In genomic region chr10:110169586-110169985, GRCh38 we compare ENCODE assay signal across 27 cellular contexts.
"Had no signal": no experiment of that assay in that cellular context is flagged by ENCODE, and none has a peak within 500 bp of the region (broad histone marks: within the 10 kb centered on the region; RNA-seq: fewer than 3 reads in every experiment).

No MANE protein-coding gene starts in this region.

- H3K4me3 ChIP-seq: ascending aorta, MG63, Peyer's patch had no signal

- H3K36me3 Mint-ChIP-seq: activated naive CD4-positive, alpha-beta T cell treated with anti-CD3 and anti-CD28 coated beads, Interleukin-2, amount 50 U/mL, for 72 hours; brain; WTC11 had no signal

- H3K27ac Mint-ChIP-seq: activated naive CD4-positive, alpha-beta T cell treated with anti-CD3 and anti-CD28 coated beads, Interleukin-2, amount 50 U/mL, for 72 hours; activated naive CD8-positive, alpha-beta T cell treated with anti-CD3 and anti-CD28 coated beads, Interleukin-2, amount 50 U/mL, for 24 hours; activated T-cell treated with anti-CD3 and anti-CD28 coated beads, Interleukin-2, amount 50 U/mL, for 24 hours; brain; T-helper 17 cell; WTC11 had no signal

- H3K9me3 ChIP-seq: ascending aorta, MG63, Peyer's patch had no signal

- H3K9me3 Mint-ChIP-seq: activated naive CD4-positive, alpha-beta T cell treated with anti-CD3 and anti-CD28 coated beads, Interleukin-2, amount 50 U/mL, for 72 hours; activated naive CD8-positive, alpha-beta T cell treated with anti-CD3 and anti-CD28 coated beads, Interleukin-2, amount 50 U/mL, for 24 hours; activated T-cell treated with anti-CD3 and anti-CD28 coated beads, Interleukin-2, amount 50 U/mL, for 24 hours; central memory CD8-positive, alpha-beta T cell; WTC11 had no signal

- H3K36me3 ChIP-seq: ascending aorta, MG63, Peyer's patch had no signal

- H3K4me3 Mint-ChIP-seq: activated naive CD8-positive, alpha-beta T cell treated with anti-CD3 and anti-CD28 coated beads, Interleukin-2, amount 50 U/mL, for 24 hours; activated T-cell treated with anti-CD3 and anti-CD28 coated beads, Interleukin-2, amount 50 U/mL, for 24 hours; central memory CD8-positive, alpha-beta T cell; T-helper 17 cell; WTC11 had no signal

- DNase-seq: activated CD4-positive, alpha-beta T cell treated with anti-CD3 and anti-CD28 coated beads for 48 hours; activated CD4-positive, alpha-beta T cell treated with anti-CD3 and anti-CD28 coated beads, Interleukin-2, amount 50 U/mL, for 4 hours; activated CD4-positive, CD25-positive, alpha-beta regulatory T cell treated with anti-CD3 and anti-CD28 coated beads, Interleukin-2, amount 50 U/mL, for 72 hours; activated effector memory CD4-positive, alpha-beta T cell treated with anti-CD3 and anti-CD28 coated beads, Interleukin-2, amount 50 U/mL, for 16 hours; activated naive CD4-positive, alpha-beta T cell treated with Interleukin-2 at 50 U/mL for 16 hours; activated naive CD8-positive, alpha-beta T cell treated with anti-CD3 and anti-CD28 coated beads, Interleukin-2, amount 50 U/mL, for 24 hours; activated T-cell treated with anti-CD3 and anti-CD28 coated beads, Interleukin-2, amount 50 U/mL, for 24 hours; amniotic stem cell; MG63; MV-4-11; NCI-H1092 treated with DMSO at 0.1 percent for 48 hours; NCI-H1417 treated with DMSO at 0.1 percent for 48 hours; NCI-H1694 treated with DMSO at 0.1 percent for 48 hours; NCI-H2081; NCI-H510A treated with DMSO at 0.1 percent for 48 hours; NCI-H69; NK-92 treated with Interleukin-12 subunit alpha and Interleukin-12 subunit beta, amount 100 ng/mL, for 24 hours; SHP77; T-helper 17 cell; T-helper 9 cell had no signal

- ATAC-seq: activated naive CD4-positive, alpha-beta T cell treated with anti-CD3 and anti-CD28 coated beads, Interleukin-2, amount 50 U/mL, for 72 hours; activated naive CD8-positive, alpha-beta T cell treated with anti-CD3 and anti-CD28 coated beads, Interleukin-2, amount 50 U/mL, for 24 hours; T-helper 17 cell had no signal

- H3K27me3 ChIP-seq: ascending aorta, Peyer's patch had no signal

- H3K27ac ChIP-seq: ascending aorta, RWPE1 had no signal
